2 cellular contexts compared by ENCODE assay signal in genomic region chr19:17406039-17406886, GRCh38.
TF ChIP-seq lines count a peak whose summit lies in the region.

No MANE protein-coding gene starts in this region.

TF ChIP-seq in SK-N-SH, 30 proteins besides CTCF, POLR2A, EP300 and RAD21:
- TF ChIP-seq GABPA (IDR thresholded peaks at IDR 0.05; ENCODE audit: low read depth): no peak
- no peak for TF ChIP-seq TCF12 (IDR thresholded peaks at IDR 0.05)
- no peak for TF ChIP-seq POLR2AphosphoS5 (IDR thresholded peaks at IDR 0.05; ENCODE audit: low read depth, low read length)
- TF ChIP-seq, protein P1, sequence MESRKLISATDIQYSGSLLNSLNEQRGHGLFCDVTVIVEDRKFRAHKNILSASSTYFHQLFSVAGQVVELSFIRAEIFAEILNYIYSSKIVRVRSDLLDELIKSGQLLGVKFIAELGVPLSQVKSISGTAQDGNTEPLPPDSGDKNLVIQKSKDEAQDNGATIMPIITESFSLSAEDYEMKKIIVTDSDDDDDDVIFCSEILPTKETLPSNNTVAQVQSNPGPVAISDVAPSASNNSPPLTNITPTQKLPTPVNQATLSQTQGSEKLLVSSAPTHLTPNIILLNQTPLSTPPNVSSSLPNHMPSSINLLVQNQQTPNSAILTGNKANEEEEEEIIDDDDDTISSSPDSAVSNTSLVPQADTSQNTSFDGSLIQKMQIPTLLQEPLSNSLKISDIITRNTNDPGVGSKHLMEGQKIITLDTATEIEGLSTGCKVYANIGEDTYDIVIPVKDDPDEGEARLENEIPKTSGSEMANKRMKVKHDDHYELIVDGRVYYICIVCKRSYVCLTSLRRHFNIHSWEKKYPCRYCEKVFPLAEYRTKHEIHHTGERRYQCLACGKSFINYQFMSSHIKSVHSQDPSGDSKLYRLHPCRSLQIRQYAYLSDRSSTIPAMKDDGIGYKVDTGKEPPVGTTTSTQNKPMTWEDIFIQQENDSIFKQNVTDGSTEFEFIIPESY (IDR thresholded peaks at IDR 0.05; ENCODE audit: borderline replicate concordance, low read depth): no peak
- TF ChIP-seq SIN3A (IDR thresholded peaks at IDR 0.05; ENCODE audit: borderline replicate concordance, low read depth, low read length): no peak
- TF ChIP-seq SMC3 (IDR thresholded peaks at IDR 0.05; ENCODE audit: low read depth, low read length): no peak
- TF ChIP-seq, protein P2, sequence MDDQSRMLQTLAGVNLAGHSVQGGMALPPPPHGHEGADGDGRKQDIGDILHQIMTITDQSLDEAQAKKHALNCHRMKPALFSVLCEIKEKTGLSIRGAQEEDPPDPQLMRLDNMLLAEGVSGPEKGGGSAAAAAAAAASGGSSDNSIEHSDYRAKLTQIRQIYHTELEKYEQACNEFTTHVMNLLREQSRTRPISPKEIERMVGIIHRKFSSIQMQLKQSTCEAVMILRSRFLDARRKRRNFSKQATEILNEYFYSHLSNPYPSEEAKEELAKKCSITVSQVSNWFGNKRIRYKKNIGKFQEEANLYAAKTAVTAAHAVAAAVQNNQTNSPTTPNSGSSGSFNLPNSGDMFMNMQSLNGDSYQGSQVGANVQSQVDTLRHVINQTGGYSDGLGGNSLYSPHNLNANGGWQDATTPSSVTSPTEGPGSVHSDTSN (IDR thresholded peaks at IDR 0.05): no peak
- TF ChIP-seq EZH2phosphoT487 (IDR thresholded peaks at IDR 0.05; ENCODE audit: borderline replicate concordance, low read depth): no peak
- no peak for TF ChIP-seq FOXM1 (IDR thresholded peaks at IDR 0.05; ENCODE audit: low read depth)
- no peak for TF ChIP-seq FOXJ3 (CRISPR knock-in tag; IDR thresholded peaks at IDR 0.05)
TF ChIP-seq in SK-N-SH: peak in this region for 0.

TF ChIP-seq in SK-N-SH treated with all-trans-retinoic acid at 6 μM for 48 hours, 23 proteins besides CTCF, POLR2A, EP300 and RAD21:
- TF ChIP-seq BACH2 (CRISPR knock-in tag; IDR thresholded peaks at IDR 0.05; ENCODE audit: borderline replicate concordance) (no peak), RARB (CRISPR knock-in tag; IDR thresholded peaks at IDR 0.05) (no peak), OSR1 (CRISPR knock-in tag; IDR thresholded peaks at IDR 0.05) (no peak), CSRNP3 (CRISPR knock-in tag; IDR thresholded peaks at IDR 0.05) (no peak), SNAI2 (CRISPR knock-in tag; IDR thresholded peaks at IDR 0.05) (no peak), ZC3H10 (CRISPR knock-in tag; IDR thresholded peaks at IDR 0.05) (no peak), ISL1 (CRISPR knock-in tag; IDR thresholded peaks at IDR 0.05) (no peak), ARNTL (CRISPR knock-in tag; IDR thresholded peaks at IDR 0.05; ENCODE audit: borderline replicate concordance, low read depth) (no peak), ZNF565 (CRISPR knock-in tag; conservative IDR thresholded peaks at IDR 0.05; ENCODE audit: low read depth) (no peak), ZNF70 (CRISPR knock-in tag; IDR thresholded peaks at IDR 0.05) (no peak), PPARA (CRISPR knock-in tag; IDR thresholded peaks at IDR 0.05; ENCODE audit: borderline replicate concordance) (no peak), ESRRG (CRISPR knock-in tag; IDR thresholded peaks at IDR 0.05) (no peak), TCF4 (CRISPR knock-in tag; IDR thresholded peaks at IDR 0.05; ENCODE audit: borderline replicate concordance) (no peak), ZNF8 (CRISPR knock-in tag; IDR thresholded peaks at IDR 0.05) (no peak), ZFP30 (CRISPR knock-in tag; IDR thresholded peaks at IDR 0.05) (no peak), ZFP3 (CRISPR knock-in tag; IDR thresholded peaks at IDR 0.05) (no peak), TSHZ2 (CRISPR knock-in tag; IDR thresholded peaks at IDR 0.05) (no peak)
- TF ChIP-seq, protein P3, sequence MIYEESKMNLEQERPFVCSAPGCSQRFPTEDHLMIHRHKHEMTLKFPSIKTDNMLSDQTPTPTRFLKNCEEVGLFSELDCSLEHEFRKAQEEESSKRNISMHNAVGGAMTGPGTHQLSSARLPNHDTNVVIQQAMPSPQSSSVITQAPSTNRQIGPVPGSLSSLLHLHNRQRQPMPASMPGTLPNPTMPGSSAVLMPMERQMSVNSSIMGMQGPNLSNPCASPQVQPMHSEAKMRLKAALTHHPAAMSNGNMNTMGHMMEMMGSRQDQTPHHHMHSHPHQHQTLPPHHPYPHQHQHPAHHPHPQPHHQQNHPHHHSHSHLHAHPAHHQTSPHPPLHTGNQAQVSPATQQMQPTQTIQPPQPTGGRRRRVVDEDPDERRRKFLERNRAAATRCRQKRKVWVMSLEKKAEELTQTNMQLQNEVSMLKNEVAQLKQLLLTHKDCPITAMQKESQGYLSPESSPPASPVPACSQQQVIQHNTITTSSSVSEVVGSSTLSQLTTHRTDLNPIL (CRISPR knock-in tag; IDR thresholded peaks at IDR 0.05; ENCODE audit: low read depth): no peak
